19 cellular contexts compared by ENCODE assay signal in genomic region chr19:1868971-1869370, GRCh38. TPM values are rescaled to one million over a fixed set of nuclear protein-coding genes. Genes with fewer than 3 reads are reported as not detected.
DNase-seq lines count a peak whose midpoint lies in the region; ATAC-seq and TF ChIP-seq lines count a peak whose summit lies in the region.
"Had no signal": no experiment of that assay in that cellular context is flagged by ENCODE, and none has a peak within 500 bp of the region (broad histone marks: within the 10 kb centered on the region; RNA-seq: fewer than 3 reads in every experiment).

No MANE protein-coding gene starts in this region.

- no peaks in the 10 kb centered on the region for H3K27me3 ChIP-seq in foreskin keratinocyte
- H3K27me3 ChIP-seq: BLaER1 treated with 17β-estradiol and CSF1 and Interleukin-3, amounts not matched to agents 10 nM and 100 nM had no signal

- TF ChIP-seq CTCF in foreskin keratinocyte (conservative IDR thresholded peaks at IDR 0.05), result no peak

- H3K27me3 Mint-ChIP-seq in activated naive CD4-positive, alpha-beta T cell treated with anti-CD3 and anti-CD28 coated beads, Interleukin-2, amount 50 U/mL, for 24 hours, result no peaks in the 10 kb centered on the region
- H3K27me3 Mint-ChIP-seq in activated CD8-positive, alpha-beta T cell treated with anti-CD3 and anti-CD28 coated beads, Interleukin-2, amount 10 ng/mL, durations not matched to agents 7 days and 5 days (ENCODE audit: low read depth), result no peaks in the 10 kb centered on the region
- no peaks in the 10 kb centered on the region for H3K27me3 Mint-ChIP-seq in activated T-helper 1 cell treated with anti-CD3 and anti-CD28 coated beads, Interleukin-12 subunit alpha, Interleukin-12 subunit beta, Interleukin-2, Interleukin-4 antibody, amounts not matched to agents 30 ng/mL and 10 ng/mL and 1 ng/mL, durations not matched to agents 14 hours and 24 hours and 36 hours (ENCODE audit: insufficient read depth)

- POLR2A ChIA-PET in activated CD8-positive, alpha-beta T cell treated with anti-CD3 and anti-CD28 coated beads, Interleukin-2, amount 10 ng/mL, durations not matched to agents 7 days and 5 days (lab: Charles Lee), result interaction anchor here (0.6 to 1.0 kb wide), 3 partner anchors 12 to 60 kb away, joined by 3 read pairs; no protein-coding TSS in a partner anchor

- DNase-seq in NCI-H82 (lab: John Stamatoyannopoulos, UW) (peak; percentile 44), NCI-H82 treated with DMSO at 0.1 percent for 48 hours (lab: John Stamatoyannopoulos, UW; ENCODE audit: unreplicated experiment) (no peak), foreskin keratinocyte (no peak)
- no peak for DNase-seq in activated naive CD4-positive, alpha-beta T cell treated with anti-CD3 and anti-CD28 coated beads, Interleukin-2, amount 50 U/mL, for 16 hours
- DNase-seq in activated CD8-positive, alpha-beta T cell treated with anti-CD3 and anti-CD28 coated beads, Interleukin-2, amount 10 ng/mL, durations not matched to agents 7 days and 5 days, result no peak
- DNase-seq in activated T-helper 1 cell treated with anti-CD3 and anti-CD28 coated beads, Interleukin-12 subunit alpha, Interleukin-12 subunit beta, Interleukin-2, Interleukin-4 antibody, amounts not matched to agents 30 ng/mL and 10 ng/mL and 1 ng/mL, durations not matched to agents 14 hours and 24 hours and 36 hours (ENCODE audit: low spot score), result no peak
- DNase-seq: 8988T, GDM1, GOT3, NCI-H1048, NCI-H1694, NCI-H2107, NCI-H2227 treated with DMSO at 0.1 percent for 48 hours, NCI-H524 treated with DMSO at 0.1 percent for 48 hours, SHP77 treated with DMSO at 0.1 percent for 48 hours had no signal

- intact Hi-C loops in activated T-helper 1 cell treated with anti-CD3 and anti-CD28 coated beads, Interleukin-12 subunit alpha, Interleukin-12 subunit beta, Interleukin-2, Interleukin-4 antibody, amounts not matched to agents 30 ng/mL and 10 ng/mL and 1 ng/mL, durations not matched to agents 14 hours and 24 hours and 36 hours (cut with micrococcal nuclease), result no loop called here

- H3K4me1 ChIP-seq in foreskin keratinocyte, result peaks cover 8% of the 10 kb centered on the region

- no peak for ATAC-seq in activated CD8-positive, alpha-beta T cell treated with anti-CD3 and anti-CD28 coated beads, Interleukin-2, amount 10 ng/mL, durations not matched to agents 7 days and 5 days
- ATAC-seq in foreskin keratinocyte (no peak), GM19452 (IDR thresholded peaks at IDR 0.05; ENCODE audit: unreplicated experiment) (no peak)

- H3K27ac ChIP-seq in foreskin keratinocyte, result no peak overlapping the region
- H3K27ac ChIP-seq: BLaER1 treated with 17β-estradiol and CSF1 and Interleukin-3, amounts not matched to agents 10 nM and 100 nM; KMS-11 had no signal

- peaks cover 7% of the 10 kb centered on the region for H3K4me1 Mint-ChIP-seq in activated naive CD4-positive, alpha-beta T cell treated with anti-CD3 and anti-CD28 coated beads, Interleukin-2, amount 50 U/mL, for 24 hours
- peaks cover 44% of the 10 kb centered on the region for H3K4me1 Mint-ChIP-seq in activated CD8-positive, alpha-beta T cell treated with anti-CD3 and anti-CD28 coated beads, Interleukin-2, amount 10 ng/mL, durations not matched to agents 7 days and 5 days (ENCODE audit: low read depth)
- peaks cover 2% of the 10 kb centered on the region for H3K4me1 Mint-ChIP-seq in activated T-helper 1 cell treated with anti-CD3 and anti-CD28 coated beads, Interleukin-12 subunit alpha, Interleukin-12 subunit beta, Interleukin-2, Interleukin-4 antibody, amounts not matched to agents 30 ng/mL and 10 ng/mL and 1 ng/mL, durations not matched to agents 14 hours and 24 hours and 36 hours (ENCODE audit: low read depth)

- no peaks in the 10 kb centered on the region for H3K9me3 Mint-ChIP-seq in activated naive CD4-positive, alpha-beta T cell treated with anti-CD3 and anti-CD28 coated beads, Interleukin-2, amount 50 U/mL, for 24 hours
- H3K9me3 Mint-ChIP-seq in activated CD8-positive, alpha-beta T cell treated with anti-CD3 and anti-CD28 coated beads, Interleukin-2, amount 10 ng/mL, durations not matched to agents 7 days and 5 days (ENCODE audit: insufficient read depth), result no peaks in the 10 kb centered on the region
- H3K9me3 Mint-ChIP-seq in activated T-helper 1 cell treated with anti-CD3 and anti-CD28 coated beads, Interleukin-12 subunit alpha, Interleukin-12 subunit beta, Interleukin-2, Interleukin-4 antibody, amounts not matched to agents 30 ng/mL and 10 ng/mL and 1 ng/mL, durations not matched to agents 14 hours and 24 hours and 36 hours, result no peaks in the 10 kb centered on the region

- CTCF ChIA-PET in activated CD8-positive, alpha-beta T cell treated with anti-CD3 and anti-CD28 coated beads, Interleukin-2, amount 10 ng/mL, durations not matched to agents 7 days and 5 days (lab: Charles Lee), result interaction anchor here (2.7 kb wide), 1 partner anchor 28 kb away, joined by 11 read pairs; no protein-coding TSS in a partner anchor

- H3K4me3 Mint-ChIP-seq in activated naive CD4-positive, alpha-beta T cell treated with anti-CD3 and anti-CD28 coated beads, Interleukin-2, amount 50 U/mL, for 24 hours, result no peak overlapping the region
- H3K4me3 Mint-ChIP-seq in activated CD8-positive, alpha-beta T cell treated with anti-CD3 and anti-CD28 coated beads, Interleukin-2, amount 10 ng/mL, durations not matched to agents 7 days and 5 days, result no peak overlapping the region
- H3K4me3 Mint-ChIP-seq in activated T-helper 1 cell treated with anti-CD3 and anti-CD28 coated beads, Interleukin-12 subunit alpha, Interleukin-12 subunit beta, Interleukin-2, Interleukin-4 antibody, amounts not matched to agents 30 ng/mL and 10 ng/mL and 1 ng/mL, durations not matched to agents 14 hours and 24 hours and 36 hours, result no peak overlapping the region

- peak overlapping the region; percentile 30 for H3K27ac Mint-ChIP-seq in activated naive CD4-positive, alpha-beta T cell treated with anti-CD3 and anti-CD28 coated beads, Interleukin-2, amount 50 U/mL, for 24 hours
- H3K27ac Mint-ChIP-seq in activated CD8-positive, alpha-beta T cell treated with anti-CD3 and anti-CD28 coated beads, Interleukin-2, amount 10 ng/mL, durations not matched to agents 7 days and 5 days, result peak overlapping the region; percentile 20
- H3K27ac Mint-ChIP-seq in activated T-helper 1 cell treated with anti-CD3 and anti-CD28 coated beads, Interleukin-12 subunit alpha, Interleukin-12 subunit beta, Interleukin-2, Interleukin-4 antibody, amounts not matched to agents 30 ng/mL and 10 ng/mL and 1 ng/mL, durations not matched to agents 14 hours and 24 hours and 36 hours, result no peak overlapping the region

- H3K36me3 Mint-ChIP-seq in activated naive CD4-positive, alpha-beta T cell treated with anti-CD3 and anti-CD28 coated beads, Interleukin-2, amount 50 U/mL, for 24 hours, result no peaks in the 10 kb centered on the region
- H3K36me3 Mint-ChIP-seq in activated CD8-positive, alpha-beta T cell treated with anti-CD3 and anti-CD28 coated beads, Interleukin-2, amount 10 ng/mL, durations not matched to agents 7 days and 5 days (ENCODE audit: low read depth), result peaks cover 15% of the 10 kb centered on the region
- H3K36me3 Mint-ChIP-seq in activated T-helper 1 cell treated with anti-CD3 and anti-CD28 coated beads, Interleukin-12 subunit alpha, Interleukin-12 subunit beta, Interleukin-2, Interleukin-4 antibody, amounts not matched to agents 30 ng/mL and 10 ng/mL and 1 ng/mL, durations not matched to agents 14 hours and 24 hours and 36 hours (ENCODE audit: low read depth), result peaks cover 3% of the 10 kb centered on the region

RNA-seq across cellular contexts. Expression of gene KLF16, which starts 5.6 kb away (rescaled TPM):
- total RNA-seq in activated CD8-positive, alpha-beta T cell treated with anti-CD3 and anti-CD28 coated beads, Interleukin-2, amount 10 ng/mL, durations not matched to agents 7 days and 5 days, result 10 to 100 TPM; 26.5 to 29.8 TPM
- total RNA-seq in activated T-helper 1 cell treated with anti-CD3 and anti-CD28 coated beads, Interleukin-12 subunit alpha, Interleukin-12 subunit beta, Interleukin-2, Interleukin-4 antibody, amounts not matched to agents 30 ng/mL and 10 ng/mL and 1 ng/mL, durations not matched to agents 14 hours and 24 hours and 36 hours, result 34.5 and 39.1 TPM in 2 replicates
- total RNA-seq in foreskin keratinocyte, result 19.0 and 20.7 TPM in 2 replicates
- 28.7 and 29.0 TPM in 2 replicates for polyA plus RNA-seq in foreskin keratinocyte

RNA-seq across cellular contexts. Expression of gene ABHD17A, which starts 16.3 kb away (rescaled TPM):
- total RNA-seq in activated CD8-positive, alpha-beta T cell treated with anti-CD3 and anti-CD28 coated beads, Interleukin-2, amount 10 ng/mL, durations not matched to agents 7 days and 5 days, result 100 to 1,000 TPM; 181 to 196 TPM
- total RNA-seq in activated T-helper 1 cell treated with anti-CD3 and anti-CD28 coated beads, Interleukin-12 subunit alpha, Interleukin-12 subunit beta, Interleukin-2, Interleukin-4 antibody, amounts not matched to agents 30 ng/mL and 10 ng/mL and 1 ng/mL, durations not matched to agents 14 hours and 24 hours and 36 hours, result 115 TPM in 2 replicates
- total RNA-seq in foreskin keratinocyte, result 49.1 and 50.3 TPM in 2 replicates
- 69.0 and 76.6 TPM in 2 replicates for polyA plus RNA-seq in foreskin keratinocyte

RNA-seq across cellular contexts. Expression of gene REXO1, which starts 20.7 kb away (rescaled TPM):
- 10 to 100 TPM; 47.9 to 52.9 TPM for total RNA-seq in activated CD8-positive, alpha-beta T cell treated with anti-CD3 and anti-CD28 coated beads, Interleukin-2, amount 10 ng/mL, durations not matched to agents 7 days and 5 days
- 64.5 and 70.5 TPM in 2 replicates for total RNA-seq in activated T-helper 1 cell treated with anti-CD3 and anti-CD28 coated beads, Interleukin-12 subunit alpha, Interleukin-12 subunit beta, Interleukin-2, Interleukin-4 antibody, amounts not matched to agents 30 ng/mL and 10 ng/mL and 1 ng/mL, durations not matched to agents 14 hours and 24 hours and 36 hours
- 21.6 and 23.8 TPM in 2 replicates for total RNA-seq in foreskin keratinocyte
- 21.0 and 21.8 TPM in 2 replicates for polyA plus RNA-seq in foreskin keratinocyte

RNA-seq across cellular contexts. Expression of gene ADAT3, which starts 36.2 kb away (rescaled TPM):
- 10 to 100 TPM in 1 of 2 experiments, 1 to 10 TPM in 1; 9.9 to 11.0 TPM for total RNA-seq in activated CD8-positive, alpha-beta T cell treated with anti-CD3 and anti-CD28 coated beads, Interleukin-2, amount 10 ng/mL, durations not matched to agents 7 days and 5 days
- 8.4 and 9.6 TPM in 2 replicates for total RNA-seq in activated T-helper 1 cell treated with anti-CD3 and anti-CD28 coated beads, Interleukin-12 subunit alpha, Interleukin-12 subunit beta, Interleukin-2, Interleukin-4 antibody, amounts not matched to agents 30 ng/mL and 10 ng/mL and 1 ng/mL, durations not matched to agents 14 hours and 24 hours and 36 hours
- total RNA-seq in foreskin keratinocyte, result 2.7 and 3.2 TPM in 2 replicates
- 3.8 and 4.8 TPM in 2 replicates for polyA plus RNA-seq in foreskin keratinocyte

RNA-seq across cellular contexts. Expression of gene SCAMP4, which starts 36.2 kb away (rescaled TPM):
- 10 to 100 TPM; 29.9 to 37.2 TPM for total RNA-seq in activated CD8-positive, alpha-beta T cell treated with anti-CD3 and anti-CD28 coated beads, Interleukin-2, amount 10 ng/mL, durations not matched to agents 7 days and 5 days
- 38.0 and 41.5 TPM in 2 replicates for total RNA-seq in activated T-helper 1 cell treated with anti-CD3 and anti-CD28 coated beads, Interleukin-12 subunit alpha, Interleukin-12 subunit beta, Interleukin-2, Interleukin-4 antibody, amounts not matched to agents 30 ng/mL and 10 ng/mL and 1 ng/mL, durations not matched to agents 14 hours and 24 hours and 36 hours
- 35.2 and 42.2 TPM in 2 replicates for total RNA-seq in foreskin keratinocyte
- polyA plus RNA-seq in foreskin keratinocyte, result 44.0 and 45.1 TPM in 2 replicates
